In the genomic region with DNA sequence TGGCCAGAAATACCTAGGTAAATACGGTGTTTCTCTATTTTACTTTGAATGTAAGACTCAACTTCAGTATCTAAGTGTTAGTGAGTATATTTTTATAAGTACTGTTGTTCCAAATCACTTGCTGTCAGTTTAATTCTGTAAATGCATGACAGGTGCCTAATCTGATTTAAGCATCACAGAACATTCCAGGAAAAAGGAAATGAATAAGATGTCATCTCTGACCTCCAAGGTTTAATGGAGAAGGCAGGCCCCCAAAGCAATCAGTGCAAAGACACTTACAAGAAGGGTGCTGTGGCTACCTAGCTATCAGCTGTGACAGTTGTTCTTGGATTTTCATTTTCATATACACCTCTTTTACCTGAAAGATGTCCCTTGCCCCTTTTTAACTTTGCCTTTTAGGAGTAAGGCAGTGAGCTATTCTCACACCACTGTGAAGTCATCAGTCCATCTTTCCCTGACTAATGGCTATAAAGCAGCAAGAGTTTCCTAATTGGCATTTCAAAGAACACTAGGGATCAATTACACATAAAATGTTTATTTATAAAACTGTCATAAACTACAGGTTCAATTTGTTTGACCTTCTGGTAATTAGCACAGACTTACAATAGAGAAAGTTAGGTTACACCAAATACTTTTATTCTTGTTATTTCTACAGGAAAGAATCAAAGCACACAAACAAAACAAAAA, we compare ENCODE assay signal across 20 cellular contexts.
DNase-seq lines count a peak whose midpoint lies in the region; ATAC-seq, FAIRE-seq and TF ChIP-seq lines count a peak whose summit lies in the region.
"Had no signal": no experiment of that assay in that cellular context is flagged by ENCODE, and none has a peak within 500 bp of the region (broad histone marks: within the 10 kb centered on the region; RNA-seq: fewer than 3 reads in every experiment).

No MANE protein-coding gene starts in this region.

- no peaks in the 10 kb centered on the region for H3K9me1 ChIP-seq in keratinocyte (ENCODE audit: control insufficient read depth, extremely low read depth, insufficient read depth, low read length)

- no peak overlapping the region for H3K9ac ChIP-seq in keratinocyte (ENCODE audit: control insufficient read depth, extremely low read depth, insufficient read depth, low read length)
- H3K9ac ChIP-seq: GM23248 had no signal

- TF ChIP-seq CTCF in keratinocyte (optimal IDR thresholded peaks at IDR 0.05 in 1 of 3, IDR thresholded peaks at IDR 0.05 in 1 of 3, conservative IDR thresholded peaks at IDR 0.05 in 1 of 3; ENCODE audit: extremely low read depth in 1 of 3, insufficient read depth in 2 of 3, low read length in 3 of 3) (no peak), foreskin keratinocyte (conservative IDR thresholded peaks at IDR 0.05) (no peak)

- CTCF ChIA-PET in HEK293T (lab: Yijun Ruan, JAX) = no interaction called here

- H3K79me2 ChIP-seq in keratinocyte (ENCODE audit: control insufficient read depth, insufficient read depth, low read length) = no peaks in the 10 kb centered on the region

- no peaks in the 10 kb centered on the region for H3K9me3 ChIP-seq in keratinocyte (ENCODE audit: control insufficient read depth, low read depth, low read length)
- H3K9me3 ChIP-seq: BE2C, HAP-1 had no signal

- no peaks in the 10 kb centered on the region for H3K27me3 ChIP-seq in keratinocyte (ENCODE audit: control insufficient read depth, extremely low read depth, insufficient read depth, low read length)
- no peaks in the 10 kb centered on the region for H3K27me3 ChIP-seq in foreskin keratinocyte
- H3K27me3 ChIP-seq: BE2C had no signal

- POLR2A ChIA-PET in HEK293T (lab: Yijun Ruan, JAX) = interaction anchor here (1.0 kb wide), 1 partner anchor 426 kb away, joined by 4 read pairs; no protein-coding TSS in a partner anchor

- H3K36me3 ChIP-seq in keratinocyte (ENCODE audit: control insufficient read depth in 2 of 2, extremely low read depth in 1 of 2, insufficient read depth in 2 of 2, low read length in 2 of 2) = no peaks in the 10 kb centered on the region
- H3K36me3 ChIP-seq: BE2C, HAP-1 had no signal

- no peak for ATAC-seq in foreskin keratinocyte
- ATAC-seq: K562 had no signal

- no peaks in the 10 kb centered on the region for H4K20me1 ChIP-seq in keratinocyte (ENCODE audit: control insufficient read depth, extremely low read depth, insufficient read depth, low read length)

- H2AFZ ChIP-seq in keratinocyte (ENCODE audit: control insufficient read depth, low read length) = peak overlapping the region; percentile 16
- H2AFZ ChIP-seq: GM23248 had no signal

- DNase-seq in NCI-H82 (lab: John Stamatoyannopoulos, UW) (peak; percentile 19), NCI-H82 treated with DMSO at 0.1 percent for 48 hours (lab: John Stamatoyannopoulos, UW; ENCODE audit: unreplicated experiment) (no peak), HEK293T (ENCODE audit: extremely low spot score) (no peak), keratinocyte (ENCODE audit: low read depth, low spot score) (no peak), retina (peak; percentile 9), NCI-H1105 (lab: John Stamatoyannopoulos, UW) (no peak), AG08395 (ENCODE audit: low spot score) (no peak), foreskin keratinocyte (no peak)
- DNase-seq: 8988T; BE2C; CD4-positive, alpha-beta memory T cell; DMS79; EL; GDM1; GM23248 had no signal

- H3K4me1 ChIP-seq in keratinocyte (ENCODE audit: control insufficient read depth, extremely low read depth, insufficient read depth, low read length) (no peaks in the 10 kb centered on the region), foreskin keratinocyte (no peaks in the 10 kb centered on the region)

- dilution Hi-C loops in keratinocyte (cut with MboI; ENCODE audit: extremely low pct_ligation_motif_present, low sequenced_read_pairs) = no loop called here

- no peak overlapping the region for H3K4me3 ChIP-seq in keratinocyte (ENCODE audit: control insufficient read depth in 2 of 3, extremely low read depth in 1 of 3, insufficient read depth in 2 of 3, low read depth in 1 of 3, low read length in 3 of 3)
- H3K4me3 ChIP-seq: GM23248, HAP-1, K562 had no signal

- peak; percentile 29 for FAIRE-seq in keratinocyte (lab: Jason Lieb, UNC)
- FAIRE-seq: GM12892, GM19239, K562 had no signal

- no peak overlapping the region for H3K4me2 ChIP-seq in keratinocyte (ENCODE audit: control insufficient read depth, extremely low read depth, insufficient read depth, low read depth, low read length)

- H3K27ac ChIP-seq in keratinocyte (ENCODE audit: control insufficient read depth, insufficient read depth, low read length) (no peak overlapping the region), foreskin keratinocyte (no peak overlapping the region)
- H3K27ac ChIP-seq: C4-2B, GM23248 had no signal

TF ChIP-seq in HEK293T, 16 proteins besides CTCF, POLR2A, EP300 and RAD21:
- peak; percentile 47; the same call in 1 of the 2 replicates for TF ChIP-seq CTBP1 (IDR thresholded peaks at IDR 0.05; ENCODE audit: borderline replicate concordance)
- TF ChIP-seq, protein P1, sequence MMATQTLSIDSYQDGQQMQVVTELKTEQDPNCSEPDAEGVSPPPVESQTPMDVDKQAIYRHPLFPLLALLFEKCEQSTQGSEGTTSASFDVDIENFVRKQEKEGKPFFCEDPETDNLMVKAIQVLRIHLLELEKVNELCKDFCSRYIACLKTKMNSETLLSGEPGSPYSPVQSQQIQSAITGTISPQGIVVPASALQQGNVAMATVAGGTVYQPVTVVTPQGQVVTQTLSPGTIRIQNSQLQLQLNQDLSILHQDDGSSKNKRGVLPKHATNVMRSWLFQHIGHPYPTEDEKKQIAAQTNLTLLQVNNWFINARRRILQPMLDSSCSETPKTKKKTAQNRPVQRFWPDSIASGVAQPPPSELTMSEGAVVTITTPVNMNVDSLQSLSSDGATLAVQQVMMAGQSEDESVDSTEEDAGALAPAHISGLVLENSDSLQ (IDR thresholded peaks at IDR 0.05) = peak; percentile 34; the same call in 1 of the 2 replicates
- TF ChIP-seq FOXM1 (IDR thresholded peaks at IDR 0.05; ENCODE audit: borderline replicate concordance) = no peak

Comparison
In these comparisons a context has a peak if more than half of its experiments do, and no peak if none do; other contexts are left out.
1. DNase-seq: peak in NCI-H82 (single experiment) and retina (single experiment); none in NCI-H82 treated with DMSO at 0.1 percent for 48 hours (single experiment), HEK293T (single experiment), keratinocyte (single experiment), NCI-H1105 (single experiment), AG08395 (single experiment) and foreskin keratinocyte (0 of 2).